In the genomic region with DNA sequence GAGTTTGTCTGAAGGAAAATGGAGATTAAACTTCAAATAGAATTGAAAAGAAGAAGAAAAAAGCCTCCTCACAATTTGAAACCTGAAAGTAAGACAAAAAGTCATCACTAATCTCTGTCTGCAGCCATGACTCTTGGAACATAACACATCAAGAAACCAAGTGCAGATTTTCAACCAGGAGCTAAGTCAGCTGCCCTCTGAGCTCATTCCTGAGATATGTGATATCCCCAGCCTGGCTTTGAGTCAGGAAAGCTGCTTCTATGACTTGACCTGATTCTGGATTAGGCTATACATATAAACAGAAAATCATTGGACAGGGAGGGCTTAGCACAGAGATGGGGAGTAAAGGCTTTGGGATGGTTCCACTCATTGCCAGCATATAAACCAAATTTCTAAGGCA, we compare ENCODE assay signal across 13 cellular contexts.
DNase-seq lines count a peak whose midpoint lies in the region; FAIRE-seq and TF ChIP-seq lines count a peak whose summit lies in the region.
"Had no signal": no experiment of that assay in that cellular context is flagged by ENCODE, and none has a peak within 500 bp of the region (broad histone marks: within the 10 kb centered on the region; RNA-seq: fewer than 3 reads in every experiment).

No MANE protein-coding gene starts in this region.

- H3K4me3 Mint-ChIP-seq in astrocyte (ENCODE audit: unreplicated experiment), result no peak overlapping the region
- H3K4me3 Mint-ChIP-seq in activated CD4-positive, alpha-beta T cell treated with anti-CD3 and anti-CD28 coated beads, Interleukin-2, amount 10 ng/mL, durations not matched to agents 24 days and 14 days, result no peak overlapping the region
- H3K4me3 Mint-ChIP-seq: natural killer cell treated with Interleukin-12 subunit alpha and Interleukin-12 subunit beta and Interleukin-15 and Interleukin-18, amount 100 ng/mL, for 72 hours had no signal

- peak overlapping the region; percentile 38 for H3K9ac ChIP-seq in astrocyte (ENCODE audit: low read length)

- peak overlapping the region; percentile 31 for H3K4me2 ChIP-seq in astrocyte (ENCODE audit: low read length)

- no peak overlapping the region for H2AFZ ChIP-seq in astrocyte (ENCODE audit: low read depth, low read length)

- no peaks in the 10 kb centered on the region for H3K27me3 Mint-ChIP-seq in astrocyte (ENCODE audit: low read depth, unreplicated experiment)
- H3K27me3 Mint-ChIP-seq in activated CD4-positive, alpha-beta T cell treated with anti-CD3 and anti-CD28 coated beads, Interleukin-2, amount 10 ng/mL, durations not matched to agents 24 days and 14 days, result no peaks in the 10 kb centered on the region
- H3K27me3 Mint-ChIP-seq: natural killer cell treated with Interleukin-12 subunit alpha and Interleukin-12 subunit beta and Interleukin-15 and Interleukin-18, amount 100 ng/mL, for 72 hours had no signal

- FAIRE-seq in astrocyte (lab: Jason Lieb, UNC), result peak; percentile 78

- DNase-seq in A172 (ENCODE audit: low spot score), result peak; percentile 88
- peak; percentile 33 for DNase-seq in HK-2 (ENCODE audit: unreplicated experiment)
- DNase-seq in astrocyte (ENCODE audit: low read depth), result peak; percentile 92
- peak; percentile 97 for DNase-seq in iris pigment epithelial cell (ENCODE audit: low read depth)
- DNase-seq in NCI-H1436 treated with DMSO at 0.1 percent for 48 hours (lab: John Stamatoyannopoulos, UW), result no peak
- DNase-seq in medulla oblongata (ENCODE audit: extremely low spot score), result no peak
- DNase-seq in activated CD4-positive, alpha-beta T cell treated with anti-CD3 and anti-CD28 coated beads, Interleukin-2, amount 10 ng/mL, durations not matched to agents 24 days and 14 days, result no peak
- DNase-seq in SIG-M5 (lab: John Stamatoyannopoulos, UW), result no peak
- DNase-seq: activated CD4-positive, alpha-beta T cell treated with anti-CD3 and anti-CD28 coated beads for 4 hours; activated effector memory CD4-positive, alpha-beta T cell treated with Interleukin-2 at 50 U/mL for 16 hours; GF-D8; KG1 had no signal

- no peaks in the 10 kb centered on the region for H4K20me1 ChIP-seq in astrocyte (ENCODE audit: insufficient read depth, low read length)

- no peaks in the 10 kb centered on the region for H3K9me3 ChIP-seq in astrocyte (ENCODE audit: insufficient read depth, low read depth, low read length)

- peaks cover 38% of the 10 kb centered on the region for H3K4me1 Mint-ChIP-seq in astrocyte (ENCODE audit: low read depth, unreplicated experiment)
- H3K4me1 Mint-ChIP-seq in activated CD4-positive, alpha-beta T cell treated with anti-CD3 and anti-CD28 coated beads, Interleukin-2, amount 10 ng/mL, durations not matched to agents 24 days and 14 days, result no peaks in the 10 kb centered on the region

- H3K36me3 ChIP-seq in astrocyte (ENCODE audit: insufficient read depth, low read length), result no peaks in the 10 kb centered on the region

- intact Hi-C loops in activated CD4-positive, alpha-beta T cell treated with anti-CD3 and anti-CD28 coated beads, Interleukin-2, amount 10 ng/mL, durations not matched to agents 24 days and 14 days (cut with micrococcal nuclease), result no loop called here

- H3K4me3 ChIP-seq in astrocyte (ENCODE audit: insufficient read depth, low read depth, low read length), result no peak overlapping the region

- TF ChIP-seq CTCF in astrocyte (IDR thresholded peaks at IDR 0.05; ENCODE audit: insufficient read depth, low read depth, low read length), result no peak

- H3K27ac Mint-ChIP-seq in astrocyte (ENCODE audit: unreplicated experiment), result peak overlapping the region; percentile 90
- H3K27ac Mint-ChIP-seq in activated CD4-positive, alpha-beta T cell treated with anti-CD3 and anti-CD28 coated beads, Interleukin-2, amount 10 ng/mL, durations not matched to agents 24 days and 14 days, result no peak overlapping the region
- H3K27ac Mint-ChIP-seq: natural killer cell treated with Interleukin-12 subunit alpha and Interleukin-12 subunit beta and Interleukin-15 and Interleukin-18, amount 100 ng/mL, for 72 hours had no signal

- no peaks in the 10 kb centered on the region for H3K79me2 ChIP-seq in astrocyte (ENCODE audit: insufficient read depth, low read length)

- peak overlapping the region; percentile 72 for H3K27ac ChIP-seq in astrocyte (ENCODE audit: low read depth, low read length)

- no peaks in the 10 kb centered on the region for H3K27me3 ChIP-seq in astrocyte (ENCODE audit: insufficient read depth, low read length)

- no peaks in the 10 kb centered on the region for H3K9me3 Mint-ChIP-seq in astrocyte (ENCODE audit: unreplicated experiment)
- H3K9me3 Mint-ChIP-seq in activated CD4-positive, alpha-beta T cell treated with anti-CD3 and anti-CD28 coated beads, Interleukin-2, amount 10 ng/mL, durations not matched to agents 24 days and 14 days, result no peaks in the 10 kb centered on the region

- peaks cover 25% of the 10 kb centered on the region for H3K4me1 ChIP-seq in astrocyte (ENCODE audit: insufficient read depth, low read length)

- H3K36me3 Mint-ChIP-seq in astrocyte (ENCODE audit: low read depth, unreplicated experiment), result no peaks in the 10 kb centered on the region
- H3K36me3 Mint-ChIP-seq in activated CD4-positive, alpha-beta T cell treated with anti-CD3 and anti-CD28 coated beads, Interleukin-2, amount 10 ng/mL, durations not matched to agents 24 days and 14 days (ENCODE audit: low read depth), result no peaks in the 10 kb centered on the region

Comparison
In these comparisons a context has a peak if more than half of its experiments do, and no peak if none do; other contexts are left out.
1. DNase-seq: peak in A172 (single experiment), HK-2 (single experiment), astrocyte (single experiment) and iris pigment epithelial cell (single experiment); none in NCI-H1436 treated with DMSO at 0.1 percent for 48 hours (single experiment), medulla oblongata (single experiment), activated CD4-positive, alpha-beta T cell treated with anti-CD3 and anti-CD28 coated beads, Interleukin-2, amount 10 ng/mL, durations not matched to agents 24 days and 14 days (single experiment) and SIG-M5 (single experiment).